In the genomic region with DNA sequence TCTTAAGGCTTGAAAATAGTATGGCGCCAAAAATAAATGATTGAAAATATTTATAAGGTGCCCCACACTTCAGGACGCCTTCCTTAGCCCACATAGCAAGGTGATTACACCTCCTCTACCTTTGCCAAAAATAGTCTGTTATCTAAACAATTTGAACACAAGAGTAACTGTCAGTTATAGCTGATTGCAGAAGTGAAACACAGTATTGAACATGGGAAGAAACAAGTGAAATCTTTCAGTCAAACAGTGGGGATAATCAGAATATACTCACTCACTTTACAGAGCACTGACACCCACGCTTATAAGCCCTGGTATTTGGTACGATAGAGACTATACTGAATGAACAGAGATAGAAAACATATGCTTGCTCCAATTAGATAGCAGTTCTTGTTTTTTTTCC, we compare ENCODE assay signal across 14 cellular contexts.
DNase-seq lines count a peak whose midpoint lies in the region; ATAC-seq and TF ChIP-seq lines count a peak whose summit lies in the region.
"Had no signal": no experiment of that assay in that cellular context is flagged by ENCODE, and none has a peak within 500 bp of the region (broad histone marks: within the 10 kb centered on the region; RNA-seq: fewer than 3 reads in every experiment).

No MANE protein-coding gene starts in this region.

- no peak overlapping the region for H3K4me3 ChIP-seq in H7 (ENCODE audit: insufficient read depth, low read depth, low read length)
- H3K4me3 ChIP-seq: HAP-1, mucosa of descending colon had no signal

- H3K27me3 ChIP-seq in H7 (ENCODE audit: control insufficient read depth, insufficient read depth, low read length), result no peaks in the 10 kb centered on the region
- H3K27me3 ChIP-seq: foreskin keratinocyte, neutrophil had no signal

- ATAC-seq in GM19372 (IDR thresholded peaks at IDR 0.05; ENCODE audit: low read depth, unreplicated experiment), result peak; percentile 65
- ATAC-seq in HG02642 (IDR thresholded peaks at IDR 0.05; ENCODE audit: poor library complexity, unreplicated experiment), result peak; percentile 41
- peak; percentile 87 for ATAC-seq in HG03469 (IDR thresholded peaks at IDR 0.05; ENCODE audit: unreplicated experiment)
- ATAC-seq: foreskin keratinocyte had no signal

- no peak for TF ChIP-seq CTCF in GM13977 (IDR thresholded peaks at IDR 0.05; ENCODE audit: extremely low read depth, insufficient read depth, missing control alignments)

- DNase-seq in GM13977 (ENCODE audit: low spot score), result peak; percentile 14
- no peak for DNase-seq in cerebellar cortex (ENCODE audit: low spot score)
- DNase-seq in hepatic stellate cell (ENCODE audit: low spot score), result no peak
- DNase-seq in H7, result no peak
- DNase-seq in cerebellum (ENCODE audit: low spot score), result no peak
- DNase-seq: activated effector memory CD4-positive, alpha-beta T cell treated with Interleukin-2 at 50 U/mL for 16 hours; foreskin keratinocyte; mucosa of descending colon; NCI-H748 treated with DMSO at 0.1 percent for 48 hours had no signal

- H3K36me3 ChIP-seq in H7 (replicated peaks; ENCODE audit: control insufficient read depth, insufficient read depth, low read length), result no peaks in the 10 kb centered on the region
- H3K36me3 ChIP-seq: HAP-1, neutrophil had no signal

- in situ Hi-C loops in GM13977 (cut with MboI; ENCODE audit: low pct_unique_long_range_greater_than_20kb, low sequenced_read_pairs, unreplicated experiment), result no loop called here
